ENCODE assay signal across 1 cellular context in the genomic region with DNA sequence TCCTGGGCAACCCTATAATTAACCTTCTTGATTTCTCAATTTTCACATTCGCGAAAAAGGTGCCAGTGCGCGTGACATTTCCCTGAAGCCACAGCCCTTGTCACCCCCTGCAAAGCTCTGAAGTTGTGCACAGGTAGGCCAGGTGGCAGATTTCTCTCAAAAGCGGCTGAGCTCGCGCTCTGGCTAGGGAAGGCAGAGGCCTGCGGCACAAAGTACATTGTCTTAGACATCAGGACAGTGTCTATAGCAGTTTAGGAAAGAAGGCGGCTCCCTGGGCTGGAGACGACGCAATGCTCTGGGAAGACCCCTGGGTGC.
A peak's percentile ranks its signal among the peaks of the same experiment; 100 is the strongest.
TF ChIP-seq lines count a peak whose summit lies in the region.

No MANE protein-coding gene starts in this region.

TF ChIP-seq in HepG2, 621 proteins besides CTCF, POLR2A, EP300 and RAD21 (continued from another document):
- TF ChIP-seq, protein P1, sequence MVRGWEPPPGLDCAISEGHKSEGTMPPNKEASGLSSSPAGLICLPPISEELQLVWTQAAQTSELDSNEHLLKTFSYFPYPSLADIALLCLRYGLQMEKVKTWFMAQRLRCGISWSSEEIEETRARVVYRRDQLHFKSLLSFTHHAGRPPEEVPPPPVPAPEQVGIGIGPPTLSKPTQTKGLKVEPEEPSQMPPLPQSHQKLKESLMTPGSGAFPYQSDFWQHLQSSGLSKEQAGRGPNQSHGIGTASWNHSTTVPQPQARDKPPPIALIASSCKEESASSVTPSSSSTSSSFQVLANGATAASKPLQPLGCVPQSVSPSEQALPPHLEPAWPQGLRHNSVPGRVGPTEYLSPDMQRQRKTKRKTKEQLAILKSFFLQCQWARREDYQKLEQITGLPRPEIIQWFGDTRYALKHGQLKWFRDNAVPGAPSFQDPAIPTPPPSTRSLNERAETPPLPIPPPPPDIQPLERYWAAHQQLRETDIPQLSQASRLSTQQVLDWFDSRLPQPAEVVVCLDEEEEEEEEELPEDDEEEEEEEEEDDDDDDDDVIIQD (CRISPR knock-in tag; IDR thresholded peaks at IDR 0.05; ENCODE audit: low read depth): no peak
- TF ChIP-seq ZFP82 (CRISPR knock-in tag; IDR thresholded peaks at IDR 0.05; ENCODE audit: borderline replicate concordance): no peak
- TF ChIP-seq, protein P2, sequence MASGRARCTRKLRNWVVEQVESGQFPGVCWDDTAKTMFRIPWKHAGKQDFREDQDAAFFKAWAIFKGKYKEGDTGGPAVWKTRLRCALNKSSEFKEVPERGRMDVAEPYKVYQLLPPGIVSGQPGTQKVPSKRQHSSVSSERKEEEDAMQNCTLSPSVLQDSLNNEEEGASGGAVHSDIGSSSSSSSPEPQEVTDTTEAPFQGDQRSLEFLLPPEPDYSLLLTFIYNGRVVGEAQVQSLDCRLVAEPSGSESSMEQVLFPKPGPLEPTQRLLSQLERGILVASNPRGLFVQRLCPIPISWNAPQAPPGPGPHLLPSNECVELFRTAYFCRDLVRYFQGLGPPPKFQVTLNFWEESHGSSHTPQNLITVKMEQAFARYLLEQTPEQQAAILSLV (CRISPR knock-in tag; IDR thresholded peaks at IDR 0.05; ENCODE audit: borderline replicate concordance): 0 out of 2 replicates have a peak, but pooled peaks have one; percentile 10
- TF ChIP-seq KLF12 (CRISPR knock-in tag; IDR thresholded peaks at IDR 0.05; ENCODE audit: borderline replicate concordance): no peak
- TF ChIP-seq, protein P3, sequence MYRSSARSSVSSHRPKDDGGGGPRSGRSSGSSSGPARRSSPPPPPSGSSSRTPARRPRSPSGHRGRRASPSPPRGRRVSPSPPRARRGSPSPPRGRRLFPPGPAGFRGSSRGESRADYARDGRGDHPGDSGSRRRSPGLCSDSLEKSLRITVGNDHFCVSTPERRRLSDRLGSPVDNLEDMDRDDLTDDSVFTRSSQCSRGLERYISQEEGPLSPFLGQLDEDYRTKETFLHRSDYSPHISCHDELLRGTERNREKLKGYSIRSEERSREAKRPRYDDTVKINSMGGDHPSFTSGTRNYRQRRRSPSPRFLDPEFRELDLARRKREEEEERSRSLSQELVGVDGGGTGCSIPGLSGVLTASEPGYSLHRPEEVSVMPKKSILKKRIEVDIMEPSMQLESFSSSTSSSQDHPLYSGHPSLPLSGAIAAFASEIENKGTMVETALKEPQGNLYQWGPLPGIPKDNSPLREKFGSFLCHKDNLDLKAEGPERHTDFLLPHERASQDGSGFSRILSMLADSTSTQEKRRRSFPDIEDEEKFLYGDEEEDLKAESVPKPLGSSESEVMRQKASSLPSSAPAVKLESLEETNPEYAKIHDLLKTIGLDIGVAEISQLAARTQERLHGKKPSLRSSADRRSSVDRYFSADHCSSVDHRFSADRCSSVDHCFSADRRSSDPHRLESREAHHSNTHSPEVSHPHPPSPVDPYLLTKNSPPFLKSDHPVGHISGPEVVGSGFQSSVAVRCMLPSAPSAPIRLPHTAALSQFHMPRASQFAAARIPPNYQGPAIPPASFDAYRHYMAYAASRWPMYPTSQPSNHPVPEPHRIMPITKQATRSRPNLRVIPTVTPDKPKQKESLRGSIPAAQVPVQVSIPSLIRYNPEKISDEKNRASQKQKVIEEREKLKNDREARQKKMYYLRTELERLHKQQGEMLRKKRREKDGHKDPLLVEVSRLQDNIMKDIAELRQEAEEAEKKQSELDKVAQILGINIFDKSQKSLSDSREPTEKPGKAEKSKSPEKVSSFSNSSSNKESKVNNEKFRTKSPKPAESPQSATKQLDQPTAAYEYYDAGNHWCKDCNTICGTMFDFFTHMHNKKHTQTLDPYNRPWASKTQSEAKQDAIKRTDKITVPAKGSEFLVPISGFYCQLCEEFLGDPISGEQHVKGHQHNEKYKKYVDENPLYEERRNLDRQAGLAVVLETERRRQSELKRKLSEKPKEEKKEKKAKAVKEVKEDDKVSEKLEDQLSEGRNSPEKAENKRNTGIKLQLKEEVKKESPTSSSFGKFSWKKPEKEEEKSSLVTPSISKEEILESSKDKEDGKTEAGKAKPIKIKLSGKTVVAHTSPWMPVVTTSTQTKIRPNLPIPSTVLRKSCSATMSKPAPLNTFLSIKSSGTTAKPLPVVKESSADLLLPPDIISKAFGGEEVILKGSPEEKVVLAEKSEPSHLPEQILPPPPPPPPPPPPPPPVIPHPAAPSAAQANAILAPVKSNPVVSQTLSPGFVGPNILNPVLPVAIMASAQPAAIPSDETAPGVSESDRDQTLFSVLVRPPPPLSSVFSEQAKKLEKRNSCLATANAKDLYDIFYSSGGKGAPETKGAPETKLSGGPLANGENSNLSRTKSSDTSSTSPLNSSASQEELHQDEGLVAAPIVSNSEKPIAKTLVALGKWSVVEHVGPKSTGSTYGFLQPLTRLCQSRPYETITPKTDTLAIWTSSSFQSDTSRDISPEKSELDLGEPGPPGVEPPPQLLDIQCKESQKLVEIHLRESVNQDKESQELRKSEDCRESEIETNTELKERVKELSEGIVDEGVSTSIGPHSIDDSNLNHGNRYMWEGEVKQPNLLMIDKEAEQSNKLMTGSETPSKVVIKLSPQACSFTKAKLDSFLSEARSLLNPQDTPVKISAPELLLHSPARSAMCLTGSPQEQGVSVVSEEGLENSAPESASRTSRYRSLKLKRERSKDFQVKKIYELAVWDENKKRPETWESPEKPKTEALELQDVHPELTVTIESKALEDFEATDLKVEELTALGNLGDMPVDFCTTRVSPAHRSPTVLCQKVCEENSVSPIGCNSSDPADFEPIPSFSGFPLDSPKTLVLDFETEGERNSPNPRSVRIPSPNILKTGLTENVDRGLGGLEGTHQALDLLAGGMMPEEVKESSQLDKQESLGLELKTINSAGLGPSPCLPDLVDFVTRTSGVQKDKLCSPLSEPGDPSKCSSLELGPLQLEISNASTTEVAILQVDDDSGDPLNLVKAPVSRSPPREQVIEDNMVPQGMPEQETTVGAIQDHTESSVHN (CRISPR knock-in tag; IDR thresholded peaks at IDR 0.05): no peak
- 0 out of 2 replicates have a peak, but pooled peaks have one; percentile 13 for TF ChIP-seq MAF1 (CRISPR knock-in tag; IDR thresholded peaks at IDR 0.05; ENCODE audit: borderline replicate concordance)
- TF ChIP-seq KDM3A (CRISPR knock-in tag; IDR thresholded peaks at IDR 0.05; ENCODE audit: low read depth): no peak
- TF ChIP-seq, protein P4, sequence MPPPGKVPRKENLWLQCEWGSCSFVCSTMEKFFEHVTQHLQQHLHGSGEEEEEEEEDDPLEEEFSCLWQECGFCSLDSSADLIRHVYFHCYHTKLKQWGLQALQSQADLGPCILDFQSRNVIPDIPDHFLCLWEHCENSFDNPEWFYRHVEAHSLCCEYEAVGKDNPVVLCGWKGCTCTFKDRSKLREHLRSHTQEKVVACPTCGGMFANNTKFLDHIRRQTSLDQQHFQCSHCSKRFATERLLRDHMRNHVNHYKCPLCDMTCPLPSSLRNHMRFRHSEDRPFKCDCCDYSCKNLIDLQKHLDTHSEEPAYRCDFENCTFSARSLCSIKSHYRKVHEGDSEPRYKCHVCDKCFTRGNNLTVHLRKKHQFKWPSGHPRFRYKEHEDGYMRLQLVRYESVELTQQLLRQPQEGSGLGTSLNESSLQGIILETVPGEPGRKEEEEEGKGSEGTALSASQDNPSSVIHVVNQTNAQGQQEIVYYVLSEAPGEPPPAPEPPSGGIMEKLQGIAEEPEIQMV (CRISPR knock-in tag; IDR thresholded peaks at IDR 0.05; ENCODE audit: low read depth): no peak
- no peak for TF ChIP-seq TARDBP (CRISPR knock-in tag; IDR thresholded peaks at IDR 0.05)
- 0 out of 2 replicates have a peak, but pooled peaks have one; percentile 46 for TF ChIP-seq PAX8 (CRISPR knock-in tag; IDR thresholded peaks at IDR 0.05; ENCODE audit: borderline replicate concordance)
- TF ChIP-seq KAT2B (IDR thresholded peaks at IDR 0.05; ENCODE audit: borderline replicate concordance, low read depth, low read length): no peak
- TF ChIP-seq NAIF1 (CRISPR knock-in tag; IDR thresholded peaks at IDR 0.05; ENCODE audit: borderline replicate concordance): peak; percentile 64; the same call in 1 of the 2 replicates
- TF ChIP-seq, protein P5, sequence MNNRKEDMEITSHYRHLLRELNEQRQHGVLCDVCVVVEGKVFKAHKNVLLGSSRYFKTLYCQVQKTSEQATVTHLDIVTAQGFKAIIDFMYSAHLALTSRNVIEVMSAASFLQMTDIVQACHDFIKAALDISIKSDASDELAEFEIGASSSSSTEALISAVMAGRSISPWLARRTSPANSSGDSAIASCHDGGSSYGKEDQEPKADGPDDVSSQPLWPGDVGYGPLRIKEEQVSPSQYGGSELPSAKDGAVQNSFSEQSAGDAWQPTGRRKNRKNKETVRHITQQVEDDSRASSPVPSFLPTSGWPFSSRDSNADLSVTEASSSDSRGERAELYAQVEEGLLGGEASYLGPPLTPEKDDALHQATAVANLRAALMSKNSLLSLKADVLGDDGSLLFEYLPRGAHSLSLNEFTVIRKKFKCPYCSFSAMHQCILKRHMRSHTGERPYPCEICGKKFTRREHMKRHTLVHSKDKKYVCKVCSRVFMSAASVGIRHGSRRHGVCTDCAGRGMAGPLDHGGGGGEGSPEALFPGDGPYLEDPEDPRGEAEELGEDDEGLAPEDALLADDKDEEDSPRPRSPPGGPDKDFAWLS (CRISPR knock-in tag; IDR thresholded peaks at IDR 0.05; ENCODE audit: borderline replicate concordance): peak; percentile 14; the same call in 1 of the 2 replicates
- TF ChIP-seq, protein P6, sequence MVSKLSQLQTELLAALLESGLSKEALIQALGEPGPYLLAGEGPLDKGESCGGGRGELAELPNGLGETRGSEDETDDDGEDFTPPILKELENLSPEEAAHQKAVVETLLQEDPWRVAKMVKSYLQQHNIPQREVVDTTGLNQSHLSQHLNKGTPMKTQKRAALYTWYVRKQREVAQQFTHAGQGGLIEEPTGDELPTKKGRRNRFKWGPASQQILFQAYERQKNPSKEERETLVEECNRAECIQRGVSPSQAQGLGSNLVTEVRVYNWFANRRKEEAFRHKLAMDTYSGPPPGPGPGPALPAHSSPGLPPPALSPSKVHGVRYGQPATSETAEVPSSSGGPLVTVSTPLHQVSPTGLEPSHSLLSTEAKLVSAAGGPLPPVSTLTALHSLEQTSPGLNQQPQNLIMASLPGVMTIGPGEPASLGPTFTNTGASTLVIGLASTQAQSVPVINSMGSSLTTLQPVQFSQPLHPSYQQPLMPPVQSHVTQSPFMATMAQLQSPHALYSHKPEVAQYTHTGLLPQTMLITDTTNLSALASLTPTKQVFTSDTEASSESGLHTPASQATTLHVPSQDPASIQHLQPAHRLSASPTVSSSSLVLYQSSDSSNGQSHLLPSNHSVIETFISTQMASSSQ (IDR thresholded peaks at IDR 0.05; ENCODE audit: low read depth): 0 out of 2 replicates have a peak, but pooled peaks have one; percentile 5
- TF ChIP-seq, protein P6 (CRISPR knock-in tag; IDR thresholded peaks at IDR 0.05; ENCODE audit: borderline replicate concordance): no peak
- 0 out of 2 replicates have a peak, but pooled peaks have one; percentile 6 for TF ChIP-seq BORCS8-MEF2B (CRISPR knock-in tag; IDR thresholded peaks at IDR 0.05)
- TF ChIP-seq ZNF3 (CRISPR knock-in tag; IDR thresholded peaks at IDR 0.05): no peak
- no peak for TF ChIP-seq NCOA1 (CRISPR knock-in tag; IDR thresholded peaks at IDR 0.05)
